ENCODE assay signal across 18 cellular contexts in the genomic region with DNA sequence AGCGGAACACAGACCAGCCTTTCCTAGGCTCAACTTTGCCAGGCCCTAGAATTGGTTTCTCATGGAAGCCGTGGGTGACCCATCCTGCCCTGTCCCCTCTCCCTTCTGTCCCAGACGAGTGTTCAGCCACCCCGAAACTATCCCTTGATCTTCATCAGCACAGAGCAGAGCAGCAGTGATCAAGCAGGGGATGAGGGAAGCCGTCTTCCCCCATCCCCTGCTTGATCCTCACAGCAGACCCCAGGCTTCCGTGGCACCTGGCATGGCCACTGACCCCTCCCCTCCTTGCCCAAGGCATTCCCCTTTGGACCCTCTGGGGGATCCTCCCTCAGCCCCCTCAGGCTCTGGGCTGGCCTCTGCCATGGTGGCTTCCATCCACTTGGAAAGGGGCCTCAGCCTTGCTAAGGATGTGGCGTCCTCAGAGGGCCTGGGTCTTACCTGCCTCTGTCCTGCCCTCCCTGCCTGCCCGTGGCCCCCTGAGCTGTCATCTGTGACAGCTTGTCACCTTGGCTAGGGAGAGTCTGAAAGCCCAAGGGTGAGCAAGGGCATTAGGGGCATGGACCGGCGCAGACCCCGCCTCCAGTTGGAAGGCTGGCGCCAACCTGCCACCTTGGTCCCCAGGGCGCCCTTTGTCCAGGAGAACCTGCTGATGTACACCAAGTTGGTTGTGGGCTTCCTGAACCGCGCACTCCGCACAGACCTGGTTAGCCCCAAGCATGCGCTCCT. TPM values are rescaled to one million over a fixed set of nuclear protein-coding genes. Genes with fewer than 3 reads are reported as not detected.
"Had no signal": no experiment of that assay in that cellular context is flagged by ENCODE, and none has a peak within 500 bp of the region (broad histone marks: within the 10 kb centered on the region; RNA-seq: fewer than 3 reads in every experiment).

No MANE protein-coding gene starts in this region.

- H3K27ac ChIP-seq: colonic mucosa, gastrocnemius medialis, right lobe of liver, tibial artery had no signal

- DNase-seq: activated CD4-positive, alpha-beta T cell treated with anti-CD3 and anti-CD28 coated beads, Interleukin-2, amount 10 ng/mL, durations not matched to agents 7 days and 5 days; activated CD8-positive, alpha-beta memory T cell treated with anti-CD3 and anti-CD28 coated beads, Interleukin-2, amount 50 U/mL, for 4 hours; activated T-cell treated with anti-CD3 and anti-CD28 coated beads, Interleukin-2, amount 50 U/mL, for 48 hours; central memory CD4-positive, alpha-beta T cell; colonic mucosa; gastrocnemius medialis; kidney; stimulated activated naive CD4-positive, alpha-beta T cell treated with Interleukin-2 at 50 U/mL for 16 hours; tibial artery had no signal

- H3K4me3 ChIP-seq: colonic mucosa, gastrocnemius medialis, right lobe of liver, smooth muscle cell, tibial artery had no signal

- H3K9me3 ChIP-seq: colonic mucosa, gastrocnemius medialis, right lobe of liver, tibial artery had no signal

- H3K4me1 ChIP-seq: colonic mucosa, gastrocnemius medialis, right lobe of liver, tibial artery had no signal

- H3K36me3 ChIP-seq: colonic mucosa, right lobe of liver had no signal

- ATAC-seq: gastrocnemius medialis had no signal

- H3K27me3 ChIP-seq: colonic mucosa, gastrocnemius medialis, right lobe of liver, tibial artery had no signal

RNA-seq across cellular contexts. Expression of gene TUBA3D, which starts 41.4 kb away (rescaled TPM):
- total RNA-seq: activated CD4-positive, alpha-beta T cell treated with anti-CD3 and anti-CD28 coated beads, Interleukin-2, amount 10 ng/mL, durations not matched to agents 7 days and 5 days; colonic mucosa; esophagus mucosa; kidney; lung microvascular endothelial cell; myocyte; osteocyte; pulmonary artery endothelial cell; smooth muscle cell; subcutaneous adipose tissue had no signal
- polyA plus RNA-seq: neural cell had no signal
